In genomic region chr10:61963669-61964058, GRCh38 we compare ENCODE assay signal across 10 cellular contexts.
DNase-seq lines count a peak whose midpoint lies in the region; ATAC-seq and TF ChIP-seq lines count a peak whose summit lies in the region.
"Had no signal": no experiment of that assay in that cellular context is flagged by ENCODE, and none has a peak within 500 bp of the region (broad histone marks: within the 10 kb centered on the region; RNA-seq: fewer than 3 reads in every experiment).

No MANE protein-coding gene starts in this region.

- CTCF ChIA-PET in naive thymus-derived CD4-positive, alpha-beta T cell (lab: Charles Lee), result interaction anchor here (0.5 kb wide), 1 partner anchor 1178 kb away, joined by 3 read pairs; no protein-coding TSS in a partner anchor

- no peak overlapping the region for H3K9ac ChIP-seq in fibroblast of lung (ENCODE audit: insufficient read depth, low read length)

- H4K20me1 ChIP-seq in fibroblast of lung (ENCODE audit: control insufficient read depth, extremely low read depth, insufficient read depth, low read length), result no peaks in the 10 kb centered on the region

- peak overlapping the region; percentile 62 for H3K4me2 ChIP-seq in fibroblast of lung (ENCODE audit: extremely low read depth, insufficient read depth, low read length)

- no peak for TF ChIP-seq CTCF in fibroblast of lung (conservative IDR thresholded peaks at IDR 0.05 in 1 of 2, IDR thresholded peaks at IDR 0.05 in 1 of 2; ENCODE audit: low read depth in 1 of 2, low read length in 2 of 2)

- peak overlapping the region; percentile 43 for H3K27ac ChIP-seq in fibroblast of lung (ENCODE audit: insufficient read depth, low read length)
- H3K27ac ChIP-seq in naive thymus-derived CD4-positive, alpha-beta T cell (ENCODE audit: low read depth, low read length), result no peak overlapping the region

- H3K9me3 ChIP-seq in T-helper 17 cell (ENCODE audit: control insufficient read depth, low read length, poor library complexity, severe bottlenecking) (no peaks in the 10 kb centered on the region), fibroblast of lung (ENCODE audit: control insufficient read depth, insufficient read depth, low read depth, low read length) (no peaks in the 10 kb centered on the region)
- H3K9me3 ChIP-seq in naive thymus-derived CD4-positive, alpha-beta T cell (ENCODE audit: control insufficient read depth in 2 of 3, low read length in 3 of 3), result no peaks in the 10 kb centered on the region

- H3K36me3 Mint-ChIP-seq in activated T-cell treated with anti-CD3 and anti-CD28 coated beads, Interleukin-2, amount 50 U/mL, for 4 hours (ENCODE audit: insufficient read depth), result peaks cover 49% of the 10 kb centered on the region
- H3K36me3 Mint-ChIP-seq in T-helper 17 cell (ENCODE audit: low read depth), result no peaks in the 10 kb centered on the region
- H3K36me3 Mint-ChIP-seq in stimulated activated effector memory CD8-positive, alpha-beta T cell treated with anti-CD3 and anti-CD28 coated beads, Interleukin-12 subunit alpha, Interleukin-12 subunit beta, amount 100 ng/mL, for 72 hours, result peaks cover 53% of the 10 kb centered on the region
- H3K36me3 Mint-ChIP-seq in naive thymus-derived CD4-positive, alpha-beta T cell, result peaks cover 16 to 62% (median 48%) of the 10 kb centered on the region in 5 donors

- peaks cover 5% of the 10 kb centered on the region for H3K4me1 ChIP-seq in fibroblast of lung (ENCODE audit: control insufficient read depth, extremely low read depth, insufficient read depth, low read length)
- peaks cover 0 to 42% of the 10 kb centered on the region in 2 donors for H3K4me1 ChIP-seq in naive thymus-derived CD4-positive, alpha-beta T cell (ENCODE audit: control insufficient read depth in 2 of 2, insufficient read depth in 2 of 2, low read length in 2 of 2)

- peak overlapping the region; percentile 54 for H3K4me3 Mint-ChIP-seq in activated T-cell treated with anti-CD3 and anti-CD28 coated beads, Interleukin-2, amount 50 U/mL, for 4 hours
- peak overlapping the region; percentile 76 for H3K4me3 Mint-ChIP-seq in T-helper 17 cell
- H3K4me3 Mint-ChIP-seq in stimulated activated effector memory CD8-positive, alpha-beta T cell treated with anti-CD3 and anti-CD28 coated beads, Interleukin-12 subunit alpha, Interleukin-12 subunit beta, amount 100 ng/mL, for 72 hours, result peak overlapping the region; percentile 55
- H3K4me3 Mint-ChIP-seq in naive thymus-derived CD4-positive, alpha-beta T cell, result no peak overlapping the region

- H3K79me2 ChIP-seq in fibroblast of lung (ENCODE audit: control insufficient read depth, insufficient read depth, low read length), result peaks cover 21% of the 10 kb centered on the region

- DNase-seq in activated T-cell treated with anti-CD3 and anti-CD28 coated beads, Interleukin-2, amount 50 U/mL, for 4 hours, result no peak
- DNase-seq in activated T-cell treated with anti-CD3 and anti-CD28 coated beads, Interleukin-2, amount 50 U/mL, for 48 hours, result no peak
- no peak for DNase-seq in T-helper 17 cell
- DNase-seq in fibroblast of lung (ENCODE audit: low read depth in 2 of 2), result no peak
- no peak for DNase-seq in stimulated activated effector memory CD8-positive, alpha-beta T cell treated with anti-CD3 and anti-CD28 coated beads, Interleukin-12 subunit alpha, Interleukin-12 subunit beta, amount 100 ng/mL, for 72 hours (ENCODE audit: low spot score in 2 of 2)
- no peak for DNase-seq in naive thymus-derived CD4-positive, alpha-beta T cell
- no peak for DNase-seq in activated gamma-delta T cell treated with Interleukin-2 at 50 U/mL for 16 hours
- DNase-seq: KG1 had no signal

- H3K4me3 ChIP-seq in fibroblast of lung (replicated peaks in 1 of 4; ENCODE audit: control extremely low read depth in 1 of 4, insufficient read depth in 1 of 4, low read depth in 3 of 4, low read length in 4 of 4), result no peak overlapping the region
- no peak overlapping the region for H3K4me3 ChIP-seq in naive thymus-derived CD4-positive, alpha-beta T cell (ENCODE audit: low read length)
- H3K4me3 ChIP-seq: skin epidermis had no signal

- H2AFZ ChIP-seq in fibroblast of lung (ENCODE audit: low read length), result no peak overlapping the region

- POLR2A ChIA-PET in naive thymus-derived CD4-positive, alpha-beta T cell (lab: Charles Lee), result interaction anchor here (0.5 kb wide), 1 partner anchor 460 kb away, joined by 3 read pairs; no protein-coding TSS in a partner anchor

- intact Hi-C loops in naive thymus-derived CD4-positive, alpha-beta T cell (cut with micrococcal nuclease), result no loop called here

- H3K36me3 ChIP-seq in fibroblast of lung (ENCODE audit: control insufficient read depth, insufficient read depth, low read length), result peaks cover 4% of the 10 kb centered on the region
- H3K36me3 ChIP-seq in naive thymus-derived CD4-positive, alpha-beta T cell (ENCODE audit: control insufficient read depth in 2 of 3, insufficient read depth in 3 of 3, low read length in 3 of 3), result no peaks in the 10 kb centered on the region

- ATAC-seq in activated T-cell treated with anti-CD3 and anti-CD28 coated beads, Interleukin-2, amount 50 U/mL, for 4 hours, result no peak
- ATAC-seq in T-helper 17 cell, result no peak
- ATAC-seq in stimulated activated effector memory CD8-positive, alpha-beta T cell treated with anti-CD3 and anti-CD28 coated beads, Interleukin-12 subunit alpha, Interleukin-12 subunit beta, amount 100 ng/mL, for 72 hours, result no peak
- no peak for ATAC-seq in naive thymus-derived CD4-positive, alpha-beta T cell
- no peak for ATAC-seq in GM21526 (IDR thresholded peaks at IDR 0.05; ENCODE audit: low FRiP score, unreplicated experiment)

- no peaks in the 10 kb centered on the region for H3K9me3 Mint-ChIP-seq in activated T-cell treated with anti-CD3 and anti-CD28 coated beads, Interleukin-2, amount 50 U/mL, for 4 hours
- no peaks in the 10 kb centered on the region for H3K9me3 Mint-ChIP-seq in stimulated activated effector memory CD8-positive, alpha-beta T cell treated with anti-CD3 and anti-CD28 coated beads, Interleukin-12 subunit alpha, Interleukin-12 subunit beta, amount 100 ng/mL, for 72 hours
- no peaks in the 10 kb centered on the region for H3K9me3 Mint-ChIP-seq in naive thymus-derived CD4-positive, alpha-beta T cell

- H3K4me1 Mint-ChIP-seq in activated T-cell treated with anti-CD3 and anti-CD28 coated beads, Interleukin-2, amount 50 U/mL, for 4 hours (ENCODE audit: low read depth), result peaks cover 81% of the 10 kb centered on the region
- peaks cover 25% of the 10 kb centered on the region for H3K4me1 Mint-ChIP-seq in T-helper 17 cell
- H3K4me1 Mint-ChIP-seq in stimulated activated effector memory CD8-positive, alpha-beta T cell treated with anti-CD3 and anti-CD28 coated beads, Interleukin-12 subunit alpha, Interleukin-12 subunit beta, amount 100 ng/mL, for 72 hours, result peaks cover 57% of the 10 kb centered on the region
- H3K4me1 Mint-ChIP-seq in naive thymus-derived CD4-positive, alpha-beta T cell, result peaks cover 16 to 76% (median 39%) of the 10 kb centered on the region in 7 donors

- no peaks in the 10 kb centered on the region for H3K27me3 Mint-ChIP-seq in activated T-cell treated with anti-CD3 and anti-CD28 coated beads, Interleukin-2, amount 50 U/mL, for 4 hours (ENCODE audit: low read depth)
- no peaks in the 10 kb centered on the region for H3K27me3 Mint-ChIP-seq in T-helper 17 cell
- H3K27me3 Mint-ChIP-seq in naive thymus-derived CD4-positive, alpha-beta T cell, result no peaks in the 10 kb centered on the region

- H3K27me3 ChIP-seq in fibroblast of lung (ENCODE audit: control insufficient read depth, insufficient read depth, low read length), result no peaks in the 10 kb centered on the region
- H3K27me3 ChIP-seq in naive thymus-derived CD4-positive, alpha-beta T cell (ENCODE audit: control insufficient read depth in 2 of 2, insufficient read depth in 2 of 2, low read length in 2 of 2), result no peaks in the 10 kb centered on the region

- H3K27ac Mint-ChIP-seq in T-helper 17 cell, result peak overlapping the region; percentile 92
- H3K27ac Mint-ChIP-seq in stimulated activated effector memory CD8-positive, alpha-beta T cell treated with anti-CD3 and anti-CD28 coated beads, Interleukin-12 subunit alpha, Interleukin-12 subunit beta, amount 100 ng/mL, for 72 hours, result peak overlapping the region; percentile 92
- H3K27ac Mint-ChIP-seq in naive thymus-derived CD4-positive, alpha-beta T cell, result peak overlapping the region in 3 of 9 donors; percentile 21 to 84 (median 75)

Comparison
In these comparisons a context has a peak if more than half of its experiments do, and no peak if none do; other contexts are left out.
1. H3K4me3 Mint-ChIP-seq: peak in activated T-cell treated with anti-CD3 and anti-CD28 coated beads, Interleukin-2, amount 50 U/mL, for 4 hours (single experiment), T-helper 17 cell (single experiment) and stimulated activated effector memory CD8-positive, alpha-beta T cell treated with anti-CD3 and anti-CD28 coated beads, Interleukin-12 subunit alpha, Interleukin-12 subunit beta, amount 100 ng/mL, for 72 hours (single experiment); none in naive thymus-derived CD4-positive, alpha-beta T cell (0 of 10).